In genomic region chr19:50555447-50556235, GRCh38 we compare ENCODE assay signal across 9 cellular contexts. TPM values are rescaled to one million over a fixed set of nuclear protein-coding genes. Genes with fewer than 3 reads are reported as not detected.
DNase-seq lines count a peak whose midpoint lies in the region; ATAC-seq and FAIRE-seq lines count a peak whose summit lies in the region.
"Had no signal": no experiment of that assay in that cellular context is flagged by ENCODE, and none has a peak within 500 bp of the region (broad histone marks: within the 10 kb centered on the region; RNA-seq: fewer than 3 reads in every experiment).

No MANE protein-coding gene starts in this region.

- peaks cover 4% of the 10 kb centered on the region for H3K4me1 Mint-ChIP-seq in activated CD4-positive, alpha-beta T cell treated with anti-CD3 and anti-CD28 coated beads, Interleukin-2, amount 10 ng/mL, durations not matched to agents 24 days and 14 days

- H3K9me3 Mint-ChIP-seq in activated CD4-positive, alpha-beta T cell treated with anti-CD3 and anti-CD28 coated beads, Interleukin-2, amount 10 ng/mL, durations not matched to agents 24 days and 14 days: no peaks in the 10 kb centered on the region

- ATAC-seq in left cardiac atrium: peak; percentile 7 to 13
- ATAC-seq in esophagus mucosa: no peak

- no peaks in the 10 kb centered on the region for H3K36me3 Mint-ChIP-seq in activated CD4-positive, alpha-beta T cell treated with anti-CD3 and anti-CD28 coated beads, Interleukin-2, amount 10 ng/mL, durations not matched to agents 24 days and 14 days (ENCODE audit: low read depth)

- peak overlapping the region; percentile 98 for H3K4me3 Mint-ChIP-seq in activated CD4-positive, alpha-beta T cell treated with anti-CD3 and anti-CD28 coated beads, Interleukin-2, amount 10 ng/mL, durations not matched to agents 24 days and 14 days

- no peak for FAIRE-seq in RCC 7860 (lab: Jason Lieb, UNC)

- peaks cover 44% of the 10 kb centered on the region for H3K27me3 Mint-ChIP-seq in activated CD4-positive, alpha-beta T cell treated with anti-CD3 and anti-CD28 coated beads, Interleukin-2, amount 10 ng/mL, durations not matched to agents 24 days and 14 days

- no peak overlapping the region for H3K27ac Mint-ChIP-seq in activated CD4-positive, alpha-beta T cell treated with anti-CD3 and anti-CD28 coated beads, Interleukin-2, amount 10 ng/mL, durations not matched to agents 24 days and 14 days

- DNase-seq in activated CD4-positive, alpha-beta T cell treated with anti-CD3 and anti-CD28 coated beads, Interleukin-2, amount 10 ng/mL, durations not matched to agents 24 days and 14 days: no peak
- DNase-seq in activated CD4-positive, alpha-beta T cell treated with anti-CD3 and anti-CD28 coated beads for 4 hours: no peak
- DNase-seq in RPMI8226 (peak; percentile 21), left cardiac atrium (no peak), superior temporal gyrus (ENCODE audit: extremely low spot score) (peak; percentile 33), RCC 7860 (ENCODE audit: low spot score) (no peak)
- no peak for DNase-seq in stimulated activated CD8-positive, alpha-beta memory T cell treated with anti-CD3 and anti-CD28 coated beads, Interleukin-4, amount 100 ng/mL, for 48 hours

- intact Hi-C loops in activated CD4-positive, alpha-beta T cell treated with anti-CD3 and anti-CD28 coated beads, Interleukin-2, amount 10 ng/mL, durations not matched to agents 24 days and 14 days (cut with micrococcal nuclease): loop anchor here (5.0 kb wide), 1 partner anchor 198 kb away; no protein-coding TSS in a partner anchor
- intact Hi-C loops in left cardiac atrium (cut with DNase I): no loop called here

RNA-seq across cellular contexts. Expression of gene LRRC4B, which starts 12.6 kb away (rescaled TPM):
- total RNA-seq in activated CD4-positive, alpha-beta T cell treated with anti-CD3 and anti-CD28 coated beads, Interleukin-2, amount 10 ng/mL, durations not matched to agents 24 days and 14 days: 0.12 TPM in 1 of 2 replicates, not detected in the other
- 1 to 10 TPM; 1.4 to 2.9 TPM for total RNA-seq in left cardiac atrium
- 0.24 TPM for total RNA-seq in esophagus mucosa

RNA-seq across cellular contexts. Expression of gene ASPDH, which starts 41.9 kb away (rescaled TPM):
- not detected in 2 replicates for total RNA-seq in activated CD4-positive, alpha-beta T cell treated with anti-CD3 and anti-CD28 coated beads, Interleukin-2, amount 10 ng/mL, durations not matched to agents 24 days and 14 days
- not detected for total RNA-seq in left cardiac atrium
- not detected for total RNA-seq in esophagus mucosa
- total RNA-seq: prostate gland had no signal

RNA-seq across cellular contexts. Expression of gene JOSD2, which starts 44.6 kb away (rescaled TPM):
- 41.7 and 44.0 TPM in 2 replicates for total RNA-seq in activated CD4-positive, alpha-beta T cell treated with anti-CD3 and anti-CD28 coated beads, Interleukin-2, amount 10 ng/mL, durations not matched to agents 24 days and 14 days
- total RNA-seq in left cardiac atrium (10 to 100 TPM; 27.3 to 36.7 TPM), esophagus mucosa (38.4 TPM)

Comparison
In these comparisons a context has a peak if more than half of its experiments do, and no peak if none do; other contexts are left out.
1. DNase-seq: peak in RPMI8226 (single experiment) and superior temporal gyrus (single experiment); none in activated CD4-positive, alpha-beta T cell treated with anti-CD3 and anti-CD28 coated beads, Interleukin-2, amount 10 ng/mL, durations not matched to agents 24 days and 14 days (single experiment), activated CD4-positive, alpha-beta T cell treated with anti-CD3 and anti-CD28 coated beads for 4 hours (0 of 2), left cardiac atrium (single experiment), stimulated activated CD8-positive, alpha-beta memory T cell treated with anti-CD3 and anti-CD28 coated beads, Interleukin-4, amount 100 ng/mL, for 48 hours (single experiment) and RCC 7860 (single experiment).